In genomic region chr7:152867482-152867833, GRCh38 we compare ENCODE assay signal across 14 cellular contexts.
DNase-seq lines count a peak whose midpoint lies in the region; TF ChIP-seq lines count a peak whose summit lies in the region.
"Had no signal": no experiment of that assay in that cellular context is flagged by ENCODE, and none has a peak within 500 bp of the region (broad histone marks: within the 10 kb centered on the region; RNA-seq: fewer than 3 reads in every experiment).

No MANE protein-coding gene starts in this region.

- no peak overlapping the region for H2BK120ac ChIP-seq in neuronal stem cell (ENCODE audit: low read depth, low read length)

- no peak overlapping the region for H4K91ac ChIP-seq in neuronal stem cell (ENCODE audit: low read depth, low read length, poor library complexity)

- no peak overlapping the region for H3K14ac ChIP-seq in neuronal stem cell (ENCODE audit: low read length)

- TF ChIP-seq CTCF in spleen (IDR thresholded peaks at IDR 0.05 in 8 of 11, conservative IDR thresholded peaks at IDR 0.05 in 3 of 11): no peak

- H3K23ac ChIP-seq in neuronal stem cell (ENCODE audit: low read depth, low read length, poor library complexity): no peak overlapping the region

- no peak overlapping the region for H3K4me2 ChIP-seq in neuronal stem cell (ENCODE audit: insufficient read depth, low read length, poor library complexity, severe bottlenecking)

- H2BK12ac ChIP-seq in neuronal stem cell (ENCODE audit: low read length): no peak overlapping the region

- H3K36me3 ChIP-seq in neuronal stem cell (replicated peaks in 1 of 2; ENCODE audit: control insufficient read depth in 2 of 2, insufficient read depth in 2 of 2, low read length in 2 of 2) (no peaks in the 10 kb centered on the region), spleen (peaks cover 0 to 14% (median 0%) of the 10 kb centered on the region in 6 donors)

- no peak overlapping the region for H3K4me3 Mint-ChIP-seq in activated naive CD4-positive, alpha-beta T cell treated with anti-CD3 and anti-CD28 coated beads for 36 hours
- H3K4me3 Mint-ChIP-seq: CD4-positive, alpha-beta memory T cell had no signal

- TF ChIP-seq POLR2A in spleen (IDR thresholded peaks at IDR 0.05): no peak

- H3K4me1 ChIP-seq in neuronal stem cell (ENCODE audit: control insufficient read depth in 2 of 2, insufficient read depth in 1 of 2, low read depth in 1 of 2, low read length in 2 of 2): no peaks in the 10 kb centered on the region
- no peaks in the 10 kb centered on the region for H3K4me1 ChIP-seq in spleen
- H3K4me1 ChIP-seq: Caco-2 had no signal

- no peak overlapping the region for H2BK5ac ChIP-seq in neuronal stem cell (ENCODE audit: low read length)

- no peak overlapping the region for H4K8ac ChIP-seq in neuronal stem cell (ENCODE audit: low read depth, low read length)

- no CpG with 5 or more reads among the region's 6 CpGs for WGBS in neuronal stem cell (ENCODE audit: extremely low coverage in 2 of 2, insufficient read length in 2 of 2, insufficient replicate concordance in 1 of 2), 2 donors
- 88 to 93% (median 92%) methylated on average over 6 of the region's 6 CpGs for WGBS in spleen, 5 donors

- H2BK15ac ChIP-seq in neuronal stem cell (ENCODE audit: low read length): no peak overlapping the region

- H3K9me3 ChIP-seq in neuronal stem cell (replicated peaks in 1 of 2; ENCODE audit: control insufficient read depth in 2 of 2, insufficient read depth in 1 of 2, low read depth in 1 of 2, low read length in 2 of 2) (no peaks in the 10 kb centered on the region), spleen (no peaks in the 10 kb centered on the region)
- H3K9me3 ChIP-seq: Caco-2 had no signal

- H3K79me1 ChIP-seq in neuronal stem cell (ENCODE audit: low read depth, low read length): no peaks in the 10 kb centered on the region

- H3K36me3 Mint-ChIP-seq in activated naive CD4-positive, alpha-beta T cell treated with anti-CD3 and anti-CD28 coated beads for 36 hours (ENCODE audit: low read depth): no peaks in the 10 kb centered on the region

- no peak overlapping the region for H3K4ac ChIP-seq in neuronal stem cell (ENCODE audit: low read length)

- CTCF ChIA-PET in activated naive CD4-positive, alpha-beta T cell treated with anti-CD3 and anti-CD28 coated beads for 36 hours (lab: Charles Lee): no interaction called here

- no peaks in the 10 kb centered on the region for H3K4me1 Mint-ChIP-seq in activated naive CD4-positive, alpha-beta T cell treated with anti-CD3 and anti-CD28 coated beads for 36 hours (ENCODE audit: low read depth)

- no peaks in the 10 kb centered on the region for H3K27me3 Mint-ChIP-seq in activated naive CD4-positive, alpha-beta T cell treated with anti-CD3 and anti-CD28 coated beads for 36 hours (ENCODE audit: low read depth)
- H3K27me3 Mint-ChIP-seq: CD4-positive, alpha-beta memory T cell had no signal

- DNase-seq in H4 (ENCODE audit: low spot score): peak; percentile 52
- peak; percentile 17 for DNase-seq in M059J (ENCODE audit: low read depth)
- no peak for DNase-seq in neuronal stem cell (ENCODE audit: low spot score)
- no peak for DNase-seq in activated naive CD4-positive, alpha-beta T cell treated with anti-CD3 and anti-CD28 coated beads for 36 hours
- no peak for DNase-seq in kidney glomerular epithelial cell (lab: John Stamatoyannopoulos, UW)
- DNase-seq in spleen: no peak
- DNase-seq: C1 segment of cervical spinal cord; CD4-positive, alpha-beta memory T cell; DMS153; DND-41; GOT3; H7; HCEC 1CT had no signal

- no peak overlapping the region for H3K27ac Mint-ChIP-seq in activated naive CD4-positive, alpha-beta T cell treated with anti-CD3 and anti-CD28 coated beads for 36 hours
- H3K27ac Mint-ChIP-seq: CD4-positive, alpha-beta memory T cell had no signal

- no peak overlapping the region for H2AK5ac ChIP-seq in neuronal stem cell (ENCODE audit: low read depth, low read length)

- no peaks in the 10 kb centered on the region for H3K9me3 Mint-ChIP-seq in activated naive CD4-positive, alpha-beta T cell treated with anti-CD3 and anti-CD28 coated beads for 36 hours
- H3K9me3 Mint-ChIP-seq: CD4-positive, alpha-beta memory T cell had no signal

- H3K27me3 ChIP-seq in neuronal stem cell (ENCODE audit: control insufficient read depth in 3 of 3, insufficient read depth in 3 of 3, low read depth in 1 of 3, low read length in 3 of 3) (no peaks in the 10 kb centered on the region), spleen (replicated peaks in 1 of 7) (no peaks in the 10 kb centered on the region)

- intact Hi-C loops in activated naive CD4-positive, alpha-beta T cell treated with anti-CD3 and anti-CD28 coated beads for 36 hours (cut with micrococcal nuclease): no loop called here
- intact Hi-C loops in spleen (cut with DNase I; ENCODE audit: low total_unique reads): no loop called here

- H3K27ac ChIP-seq in neuronal stem cell (replicated peaks; ENCODE audit: low read length): no peak overlapping the region
- no peak overlapping the region for H3K27ac ChIP-seq in spleen

- H3K4me3 ChIP-seq in neuronal stem cell (ENCODE audit: low read length in 2 of 2) (no peak overlapping the region), spleen (no peak overlapping the region)

- no peak overlapping the region for H2AFZ ChIP-seq in neuronal stem cell (ENCODE audit: low read length)

- H3K18ac ChIP-seq in neuronal stem cell (ENCODE audit: low read length): peak overlapping the region; percentile 82

- H3K9ac ChIP-seq in neuronal stem cell (ENCODE audit: low read depth, low read length, poor library complexity): no peak overlapping the region

Comparison
In these comparisons a context has a peak if more than half of its experiments do, and no peak if none do; other contexts are left out.
1. DNase-seq: peak in H4 (single experiment) and M059J (single experiment); none in neuronal stem cell (single experiment), activated naive CD4-positive, alpha-beta T cell treated with anti-CD3 and anti-CD28 coated beads for 36 hours (single experiment), kidney glomerular epithelial cell (single experiment) and spleen (single experiment).